35 cellular contexts compared by ENCODE assay signal in genomic region chr16:72362972-72363371, GRCh38.
DNase-seq lines count a peak whose midpoint lies in the region; ATAC-seq and TF ChIP-seq lines count a peak whose summit lies in the region.
"Had no signal": no experiment of that assay in that cellular context is flagged by ENCODE, and none has a peak within 500 bp of the region (broad histone marks: within the 10 kb centered on the region; RNA-seq: fewer than 3 reads in every experiment).

No MANE protein-coding gene starts in this region.

- WGBS in mammary epithelial cell (ENCODE audit: low coverage, missing lambda C conversion rate): 78% methylated on average over 3 of the region's 3 CpGs

- no peak for TF ChIP-seq POLR2A in breast epithelium (IDR thresholded peaks at IDR 0.05)
- TF ChIP-seq POLR2A in Peyer's patch (IDR thresholded peaks at IDR 0.05): no peak

- H4K20me1 ChIP-seq in mammary epithelial cell (ENCODE audit: insufficient read depth, low read length): no peaks in the 10 kb centered on the region

- H3K4me3 Mint-ChIP-seq in stimulated activated naive B cell treated with anti-CD40 and anti-IgM and Interleukin-4, amounts not matched to agents 10 μg/mL and 1 μg/mL and 100 μg/mL, for 72 hours: no peak overlapping the region
- H3K4me3 Mint-ChIP-seq: activated CD8-positive, alpha-beta T cell treated with anti-CD3 and anti-CD28 coated beads, Interleukin-2, amount 10 ng/mL, durations not matched to agents 7 days and 5 days; activated naive CD4-positive, alpha-beta T cell treated with anti-CD3 and anti-CD28 coated beads, Interleukin-2, amount 50 U/mL, for 24 hours; activated T-helper 17 cell treated with anti-CD3 and anti-CD28 coated beads, Interleukin-2, amount 50 U/mL, for 72 hours; CD14-positive monocyte; mesothelial cell of epicardium; T-helper 2 cell treated with Interferon-gamma antibody and Interleukin-4, amounts not matched to agents 5 μg/mL and 100 μg/mL, for 36 hours had no signal

- no peaks in the 10 kb centered on the region for H3K79me2 ChIP-seq in mammary epithelial cell (ENCODE audit: insufficient read depth, low read length)

- intact Hi-C loops in mammary epithelial cell (cut with micrococcal nuclease) (no loop called here), breast epithelium (cut with DNase I; ENCODE audit: low total_unique reads) (no loop called here)

- H3K4me1 ChIP-seq in mammary epithelial cell (ENCODE audit: insufficient read depth, low read length): no peaks in the 10 kb centered on the region
- no peaks in the 10 kb centered on the region for H3K4me1 ChIP-seq in breast epithelium
- H3K4me1 ChIP-seq in Peyer's patch: no peaks in the 10 kb centered on the region
- H3K4me1 ChIP-seq: colonic mucosa, heart left ventricle, stomach, thyroid gland, vagina had no signal

- CTCF ChIA-PET in mammary epithelial cell (lab: Charles Lee; ENCODE audit: low non-redundant PET): no interaction called here

- DNase-seq in mammary epithelial cell (peak; percentile 46), breast epithelium (ENCODE audit: low spot score in 2 of 2) (no peak), astrocyte of the cerebellum (ENCODE audit: low read depth) (peak; percentile 43), glomerular endothelial cell (ENCODE audit: extremely low read depth, low read depth, low spot score) (peak; percentile 78), HCEC 1CT (no peak), Peyer's patch (no peak)
- DNase-seq in stimulated activated naive B cell treated with anti-CD40 and anti-IgM and Interleukin-4, amounts not matched to agents 10 μg/mL and 1 μg/mL and 100 μg/mL, for 72 hours: no peak
- DNase-seq: activated CD8-positive, alpha-beta T cell treated with anti-CD3 and anti-CD28 coated beads, Interleukin-2, amount 10 ng/mL, durations not matched to agents 7 days and 5 days; amniotic stem cell; Calu3; colonic mucosa; DMS79; effector memory CD4-positive, alpha-beta T cell; GDM1; heart left ventricle; islet precursor cell; Kasumi-1; left ventricle myocardium superior; NCI-H1105; NCI-H187 treated with DMSO at 0.1 percent for 48 hours; NCI-H510A treated with DMSO at 0.1 percent for 48 hours; Right ventricle myocardium superior; stimulated activated CD8-positive, alpha-beta memory T cell treated with anti-CD3 and anti-CD28 coated beads, Interleukin-4, amount 100 ng/mL, for 48 hours; stomach; thyroid gland had no signal

- peaks cover 6 to 10% of the 10 kb centered on the region in 2 donors for H3K36me3 Mint-ChIP-seq in stimulated activated naive B cell treated with anti-CD40 and anti-IgM and Interleukin-4, amounts not matched to agents 10 μg/mL and 1 μg/mL and 100 μg/mL, for 72 hours

- peaks cover 1 to 6% of the 10 kb centered on the region in 2 donors for H3K4me1 Mint-ChIP-seq in stimulated activated naive B cell treated with anti-CD40 and anti-IgM and Interleukin-4, amounts not matched to agents 10 μg/mL and 1 μg/mL and 100 μg/mL, for 72 hours
- H3K4me1 Mint-ChIP-seq: activated naive CD4-positive, alpha-beta T cell treated with anti-CD3 and anti-CD28 coated beads, Interleukin-2, amount 50 U/mL, for 24 hours; activated T-helper 17 cell treated with anti-CD3 and anti-CD28 coated beads, Interleukin-2, amount 50 U/mL, for 72 hours; CD14-positive monocyte; mesothelial cell of epicardium had no signal

- H2AFZ ChIP-seq in mammary epithelial cell (ENCODE audit: low read depth, low read length): no peak overlapping the region

- H3K27ac ChIP-seq in mammary epithelial cell (ENCODE audit: insufficient read depth, low read depth, low read length) (no peak overlapping the region), breast epithelium (no peak overlapping the region), Peyer's patch (no peak overlapping the region)
- H3K27ac ChIP-seq: cardiac muscle cell, colonic mucosa, heart left ventricle, stomach, thyroid gland, vagina had no signal

- no peak overlapping the region for H3K9ac ChIP-seq in mammary epithelial cell (ENCODE audit: insufficient read depth, low read length)

- in situ Hi-C loops in mammary epithelial cell (cut with MboI; ENCODE audit: low sequenced_read_pairs in 2 of 2) (no loop called here), astrocyte of the cerebellum (cut with HindIII; ENCODE audit: low sequenced_read_pairs) (no loop called here)

- H3K36me3 ChIP-seq in mammary epithelial cell (ENCODE audit: insufficient read depth, low read length) (no peaks in the 10 kb centered on the region), breast epithelium (no peaks in the 10 kb centered on the region), Peyer's patch (no peaks in the 10 kb centered on the region)
- H3K36me3 ChIP-seq: cardiac muscle cell, colonic mucosa, HAP-1, heart left ventricle, stomach, thyroid gland, vagina had no signal

- dilution Hi-C loops in mammary epithelial cell (cut with HindIII; ENCODE audit: low sequenced_read_pairs): no loop called here

- peaks cover 5 to 8% of the 10 kb centered on the region in 2 donors for H3K9me3 Mint-ChIP-seq in stimulated activated naive B cell treated with anti-CD40 and anti-IgM and Interleukin-4, amounts not matched to agents 10 μg/mL and 1 μg/mL and 100 μg/mL, for 72 hours
- H3K9me3 Mint-ChIP-seq: activated naive CD4-positive, alpha-beta T cell treated with anti-CD3 and anti-CD28 coated beads, Interleukin-2, amount 50 U/mL, for 24 hours; activated T-helper 17 cell treated with anti-CD3 and anti-CD28 coated beads, Interleukin-2, amount 50 U/mL, for 72 hours; T-helper 2 cell treated with Interferon-gamma antibody and Interleukin-4, amounts not matched to agents 5 μg/mL and 100 μg/mL, for 36 hours had no signal

- H3K4me2 ChIP-seq in mammary epithelial cell (ENCODE audit: insufficient read depth, low read depth, low read length): no peak overlapping the region

- no peaks in the 10 kb centered on the region for H3K27me3 Mint-ChIP-seq in stimulated activated naive B cell treated with anti-CD40 and anti-IgM and Interleukin-4, amounts not matched to agents 10 μg/mL and 1 μg/mL and 100 μg/mL, for 72 hours
- H3K27me3 Mint-ChIP-seq: activated naive CD4-positive, alpha-beta T cell treated with anti-CD3 and anti-CD28 coated beads, Interleukin-2, amount 50 U/mL, for 24 hours; activated T-helper 17 cell treated with anti-CD3 and anti-CD28 coated beads, Interleukin-2, amount 50 U/mL, for 72 hours had no signal

- TF ChIP-seq CTCF in mammary epithelial cell (conservative IDR thresholded peaks at IDR 0.05 in 1 of 2, IDR thresholded peaks at IDR 0.05 in 1 of 2; ENCODE audit: extremely low read depth in 1 of 2, insufficient read depth in 1 of 2, low read depth in 1 of 2, low read length in 2 of 2): no peak
- TF ChIP-seq CTCF in breast epithelium (IDR thresholded peaks at IDR 0.05): no peak
- no peak for TF ChIP-seq CTCF in astrocyte of the cerebellum (IDR thresholded peaks at IDR 0.05; ENCODE audit: low read depth, low read length, missing control alignments)
- no peak for TF ChIP-seq CTCF in Peyer's patch (IDR thresholded peaks at IDR 0.05)

- H3K27ac Mint-ChIP-seq in stimulated activated naive B cell treated with anti-CD40 and anti-IgM and Interleukin-4, amounts not matched to agents 10 μg/mL and 1 μg/mL and 100 μg/mL, for 72 hours: no peak overlapping the region
- H3K27ac Mint-ChIP-seq: activated CD8-positive, alpha-beta T cell treated with anti-CD3 and anti-CD28 coated beads, Interleukin-2, amount 10 ng/mL, durations not matched to agents 7 days and 5 days; activated naive CD4-positive, alpha-beta T cell treated with anti-CD3 and anti-CD28 coated beads, Interleukin-2, amount 50 U/mL, for 24 hours; activated T-helper 17 cell treated with anti-CD3 and anti-CD28 coated beads, Interleukin-2, amount 50 U/mL, for 72 hours; CD14-positive monocyte; mesothelial cell of epicardium; T-helper 2 cell treated with Interferon-gamma antibody and Interleukin-4, amounts not matched to agents 5 μg/mL and 100 μg/mL, for 36 hours had no signal

- H3K9me3 ChIP-seq in mammary epithelial cell (replicated peaks; ENCODE audit: insufficient read depth, low read length) (no peaks in the 10 kb centered on the region), breast epithelium (peaks cover 0 to 15% of the 10 kb centered on the region in 2 donors), Peyer's patch (no peaks in the 10 kb centered on the region)
- H3K9me3 ChIP-seq: colonic mucosa, HAP-1, thyroid gland, vagina had no signal

- no peak overlapping the region for H3K4me3 ChIP-seq in mammary epithelial cell (replicated peaks in 1 of 3; ENCODE audit: insufficient read depth in 1 of 3, low read depth in 2 of 3, low read length in 3 of 3)
- no peak overlapping the region for H3K4me3 ChIP-seq in breast epithelium
- no peak overlapping the region for H3K4me3 ChIP-seq in astrocyte of the cerebellum (ENCODE audit: low read depth, low read length)
- no peak overlapping the region for H3K4me3 ChIP-seq in Peyer's patch
- H3K4me3 ChIP-seq: cardiac muscle cell, colonic mucosa, HAP-1, heart left ventricle, stomach, thyroid gland, vagina had no signal

- BruUV-seq in mammary epithelial cell (replicated peaks; lab: Mats Ljungman, UMichigan): no TSS peak

- ATAC-seq in stimulated activated naive B cell treated with anti-CD40 and anti-IgM and Interleukin-4, amounts not matched to agents 10 μg/mL and 1 μg/mL and 100 μg/mL, for 72 hours (replicated peaks): peak; percentile 77
- ATAC-seq in GM21825 (IDR thresholded peaks at IDR 0.05; ENCODE audit: unreplicated experiment): no peak
- ATAC-seq: activated CD8-positive, alpha-beta T cell treated with anti-CD3 and anti-CD28 coated beads, Interleukin-2, amount 10 ng/mL, durations not matched to agents 7 days and 5 days; activated T-helper 17 cell treated with anti-CD3 and anti-CD28 coated beads, Interleukin-2, amount 50 U/mL, for 72 hours; heart left ventricle; left ventricle myocardium superior; sciatic nerve had no signal

- no peaks in the 10 kb centered on the region for H3K27me3 ChIP-seq in mammary epithelial cell (ENCODE audit: insufficient read depth, low read length)
- H3K27me3 ChIP-seq in breast epithelium: no peaks in the 10 kb centered on the region
- H3K27me3 ChIP-seq in Peyer's patch: no peaks in the 10 kb centered on the region
- H3K27me3 ChIP-seq: cardiac muscle cell, colonic mucosa, heart left ventricle, stomach, thyroid gland, vagina had no signal

Comparison
In these comparisons a context has a peak if more than half of its experiments do, and no peak if none do; other contexts are left out.
1. DNase-seq: peak in mammary epithelial cell (single experiment), astrocyte of the cerebellum (single experiment) and glomerular endothelial cell (single experiment); none in breast epithelium (0 of 2), stimulated activated naive B cell treated with anti-CD40 and anti-IgM and Interleukin-4, amounts not matched to agents 10 μg/mL and 1 μg/mL and 100 μg/mL, for 72 hours (single experiment), HCEC 1CT (single experiment) and Peyer's patch (0 of 3).